Comparison of ENCODE assay signal across 13 cellular contexts in genomic region chr16:66519482-66519881, GRCh38. TPM values are rescaled to one million over a fixed set of nuclear protein-coding genes. Genes with fewer than 3 reads are reported as not detected.
DNase-seq lines count a peak whose midpoint lies in the region; ATAC-seq and TF ChIP-seq lines count a peak whose summit lies in the region.
"Had no signal": no experiment of that assay in that cellular context is flagged by ENCODE, and none has a peak within 500 bp of the region (broad histone marks: within the 10 kb centered on the region; RNA-seq: fewer than 3 reads in every experiment).

No MANE protein-coding gene starts in this region.

- ATAC-seq in naive B cell (ENCODE audit: low read depth in 2 of 2) (no peak), upper lobe of left lung (ENCODE audit: low FRiP score in 2 of 2) (no peak), HG02642 (IDR thresholded peaks at IDR 0.05; ENCODE audit: poor library complexity, unreplicated experiment) (no peak)

- WGBS in upper lobe of left lung, 2 donors = 76 to 77% methylated on average over 5 of the region's 5 CpGs
- WGBS in testis, 2 donors = 82 to 87% methylated on average over 5 of the region's 5 CpGs
- 68 to 73% methylated on average over 5 of the region's 5 CpGs for WGBS in lower leg skin, 2 donors

- TF ChIP-seq CTCF in left ventricle myocardium inferior (IDR thresholded peaks at IDR 0.05; ENCODE audit: borderline replicate concordance) (no peak), coronary artery (IDR thresholded peaks at IDR 0.05) (no peak), upper lobe of left lung (IDR thresholded peaks at IDR 0.05) (no peak), testis (IDR thresholded peaks at IDR 0.05) (no peak), lower leg skin (IDR thresholded peaks at IDR 0.05) (no peak)

- TF ChIP-seq EP300 in upper lobe of left lung (IDR thresholded peaks at IDR 0.05) = no peak

- no peaks in the 10 kb centered on the region for H3K36me3 Mint-ChIP-seq in naive B cell

- TF ChIP-seq POLR2A in upper lobe of left lung (IDR thresholded peaks at IDR 0.05) (no peak), testis (IDR thresholded peaks at IDR 0.05) (no peak), lower leg skin (IDR thresholded peaks at IDR 0.05) (no peak)

- no peaks in the 10 kb centered on the region for H3K9me3 ChIP-seq in left ventricle myocardium inferior (replicated peaks)
- no peaks in the 10 kb centered on the region for H3K9me3 ChIP-seq in upper lobe of left lung
- no peaks in the 10 kb centered on the region for H3K9me3 ChIP-seq in testis

- intact Hi-C loops in left ventricle myocardium inferior (cut with micrococcal nuclease) (no loop called here), cardiac septum (cut with DNase I) (no loop called here), testis (cut with DNase I; ENCODE audit: low total_unique reads) (no loop called here), lower leg skin (cut with DNase I; ENCODE audit: low total_unique reads) (no loop called here)

- H3K4me1 ChIP-seq in left ventricle myocardium inferior = peaks cover 92% of the 10 kb centered on the region
- peaks cover 91 to 93% (median 92%) of the 10 kb centered on the region in 4 donors for H3K4me1 ChIP-seq in upper lobe of left lung
- H3K4me1 ChIP-seq in testis = peaks cover 49% of the 10 kb centered on the region

- no peaks in the 10 kb centered on the region for H3K27me3 ChIP-seq in left ventricle myocardium inferior (ENCODE audit: low read depth)
- no peaks in the 10 kb centered on the region for H3K27me3 ChIP-seq in upper lobe of left lung
- H3K27me3 ChIP-seq in testis = no peaks in the 10 kb centered on the region

- H3K4me3 ChIP-seq in left ventricle myocardium inferior = no peak overlapping the region
- no peak overlapping the region for H3K4me3 ChIP-seq in coronary artery
- no peak overlapping the region for H3K4me3 ChIP-seq in upper lobe of left lung
- H3K4me3 ChIP-seq in testis = no peak overlapping the region
- no peak overlapping the region for H3K4me3 ChIP-seq in lower leg skin (ENCODE audit: low read depth, poor library complexity, severe bottlenecking)

- H3K4me1 Mint-ChIP-seq in naive B cell = peaks cover 54 to 94% (median 91%) of the 10 kb centered on the region in 3 donors

- H3K36me3 ChIP-seq in left ventricle myocardium inferior = peaks cover 3% of the 10 kb centered on the region
- no peaks in the 10 kb centered on the region for H3K36me3 ChIP-seq in upper lobe of left lung
- H3K36me3 ChIP-seq in testis (ENCODE audit: low read depth, missing control alignments) = no peaks in the 10 kb centered on the region

- H3K27ac Mint-ChIP-seq in naive B cell = peak overlapping the region in 5 of 6 donors; percentile 65 to 100 (median 79)

- no peaks in the 10 kb centered on the region for H3K9me3 Mint-ChIP-seq in naive B cell

- H3K27me3 Mint-ChIP-seq in naive B cell = no peaks in the 10 kb centered on the region

- DNase-seq in left ventricle myocardium inferior (no peak), cardiac septum (ENCODE audit: low spot score) (no peak), coronary artery (ENCODE audit: low spot score) (no peak), naive B cell (no peak), upper lobe of left lung (no peak), testis (no peak), lower leg skin (ENCODE audit: low spot score in 2 of 2) (no peak)
- DNase-seq: activated effector memory CD4-positive, alpha-beta T cell treated with anti-CD3 and anti-CD28 coated beads, Interleukin-2, amount 50 U/mL, for 16 hours; foreskin melanocyte; NCI-H2227 treated with DMSO at 0.1 percent for 48 hours had no signal

- peak overlapping the region in 5 of 8 donors; percentile 35 to 76 (median 41) for H3K4me3 Mint-ChIP-seq in naive B cell

- H3K27ac ChIP-seq in left ventricle myocardium inferior (replicated peaks) = peak overlapping the region; percentile 99
- H3K27ac ChIP-seq in coronary artery = peak overlapping the region; percentile 8 to 84
- H3K27ac ChIP-seq in upper lobe of left lung = peak overlapping the region; percentile 94 to 98 (median 96)
- peak overlapping the region in 1 of 2 donors; percentile 3 for H3K27ac ChIP-seq in testis

RNA-seq across cellular contexts. Expression of gene TK2, which starts 30.4 kb away (rescaled TPM):
- total RNA-seq in left ventricle myocardium inferior = 18.6 TPM
- 23.4 TPM for total RNA-seq in cardiac septum
- 1 to 10 TPM; 1.8 to 5.9 (median 3.8) TPM for polyA plus RNA-seq in naive B cell (ENCODE audit: low read depth in 6 of 6)
- total RNA-seq in upper lobe of left lung = 10 to 100 TPM; 28.2 to 54.0 (median 36.6) TPM
- total RNA-seq in testis = 10 to 100 TPM; 51.7 to 66.8 TPM
- 73.4 TPM for polyA plus RNA-seq in testis (ENCODE audit: insufficient read depth, low read depth, low replicate concordance)
- 10 to 100 TPM; 15.3 to 28.3 (median 22.6) TPM for total RNA-seq in lower leg skin

RNA-seq across cellular contexts. Expression of gene CKLF, which starts 32.9 kb away (rescaled TPM):
- total RNA-seq in left ventricle myocardium inferior (7.8 TPM), cardiac septum (10.5 TPM), upper lobe of left lung (10 to 100 TPM; 18.2 to 71.7 (median 47.4) TPM), testis (10 to 100 TPM; 49.5 to 71.5 TPM), lower leg skin (10 to 100 TPM; 10.2 to 24.8 (median 17.5) TPM)
- polyA plus RNA-seq in naive B cell (ENCODE audit: low read depth in 6 of 6) (100 to 1,000 TPM in 1 of 6 donors, 10 to 100 TPM in 5; 55.2 to 108 (median 67.7) TPM), testis (ENCODE audit: insufficient read depth, low read depth, low replicate concordance) (128 TPM)

RNA-seq across cellular contexts. Expression of gene CMTM1, which starts 46.8 kb away (rescaled TPM):
- total RNA-seq in left ventricle myocardium inferior = 1.0 TPM
- 1.3 TPM for total RNA-seq in cardiac septum
- under 1 TPM in 4 of 6 donors, not detected in 2; 0.49 to 0.97 (median 0.70) TPM for polyA plus RNA-seq in naive B cell (ENCODE audit: low read depth in 6 of 6)
- total RNA-seq in upper lobe of left lung = 1 to 10 TPM in 2 of 6 donors, under 1 TPM in 2, not detected in 2; 0.61 to 9.5 (median 2.6) TPM
- 10 to 100 TPM; 24.0 to 47.5 TPM for total RNA-seq in testis
- 103 TPM for polyA plus RNA-seq in testis (ENCODE audit: insufficient read depth, low read depth, low replicate concordance)
- total RNA-seq in lower leg skin = 1 to 10 TPM in 2 of 4 donors, under 1 TPM in 1, not detected in 1; 0.39 to 2.1 (median 1.9) TPM

RNA-seq across cellular contexts. Expression of gene CMTM2, which starts 59.8 kb away (rescaled TPM):
- total RNA-seq in left ventricle myocardium inferior = not detected
- 1.3 TPM for total RNA-seq in cardiac septum
- polyA plus RNA-seq in naive B cell (ENCODE audit: low read depth in 6 of 6) = 1 to 10 TPM in 3 of 6 donors, not detected in 3; 1.0 to 4.1 (median 2.7) TPM
- 1 to 10 TPM in 3 of 6 donors, under 1 TPM in 1, not detected in 2; 0.55 to 4.4 (median 3.4) TPM for total RNA-seq in upper lobe of left lung
- total RNA-seq in testis = 100 to 1,000 TPM; 307 to 454 TPM
- 1,249 TPM for polyA plus RNA-seq in testis (ENCODE audit: insufficient read depth, low read depth, low replicate concordance)
- under 1 TPM in 1 of 4 donors, not detected in 3; 0.26 TPM for total RNA-seq in lower leg skin
- total RNA-seq: cerebellum, renal cortical epithelial cell had no signal
